In genomic region chr15:85718271-85718971, GRCh38 we compare ENCODE assay signal across 11 cellular contexts.
A peak's percentile ranks its signal among the peaks of the same experiment; 100 is the strongest.
DNase-seq lines count a peak whose midpoint lies in the region; ATAC-seq and TF ChIP-seq lines count a peak whose summit lies in the region.
"Had no signal": no experiment of that assay in that cellular context is flagged by ENCODE, and none has a peak within 500 bp of the region (broad histone marks: within the 10 kb centered on the region; RNA-seq: fewer than 3 reads in every experiment).

No MANE protein-coding gene starts in this region.

- H3K27me3 Mint-ChIP-seq in naive thymus-derived CD4-positive, alpha-beta T cell = no peaks in the 10 kb centered on the region

- H3K27me3 ChIP-seq in naive thymus-derived CD4-positive, alpha-beta T cell (ENCODE audit: control insufficient read depth in 2 of 2, insufficient read depth in 2 of 2, low read length in 2 of 2) = no peaks in the 10 kb centered on the region
- H3K27me3 ChIP-seq in upper lobe of right lung = no peaks in the 10 kb centered on the region

- no peaks in the 10 kb centered on the region for H3K9me3 Mint-ChIP-seq in naive thymus-derived CD4-positive, alpha-beta T cell

- CTCF ChIA-PET in naive thymus-derived CD4-positive, alpha-beta T cell (lab: Charles Lee) = interaction anchor here (0.6 kb wide), 1 partner anchor 10 kb away, joined by 3 read pairs; no protein-coding TSS in a partner anchor

- H3K27ac Mint-ChIP-seq in naive thymus-derived CD4-positive, alpha-beta T cell = peak overlapping the region in 7 of 9 donors; percentile 53 to 93 (median 73)

- no peaks in the 10 kb centered on the region for H3K9me3 ChIP-seq in naive thymus-derived CD4-positive, alpha-beta T cell (ENCODE audit: control insufficient read depth in 2 of 3, low read length in 3 of 3)
- no peaks in the 10 kb centered on the region for H3K9me3 ChIP-seq in upper lobe of right lung

- peak; percentile 64 for ATAC-seq in GM18517 (IDR thresholded peaks at IDR 0.05; ENCODE audit: unreplicated experiment)
- peak; percentile 77 for ATAC-seq in GM21360 (IDR thresholded peaks at IDR 0.05; ENCODE audit: unreplicated experiment)
- peak; percentile 47 for ATAC-seq in HG03108 (IDR thresholded peaks at IDR 0.05; ENCODE audit: unreplicated experiment)
- no peak for ATAC-seq in naive thymus-derived CD4-positive, alpha-beta T cell
- ATAC-seq in upper lobe of right lung = no peak

- peaks cover 53 to 83% (median 60%) of the 10 kb centered on the region in 3 experiments for H3K36me3 ChIP-seq in naive thymus-derived CD4-positive, alpha-beta T cell (ENCODE audit: control insufficient read depth in 2 of 3, insufficient read depth in 3 of 3, low read length in 3 of 3)
- peaks cover 100% of the 10 kb centered on the region for H3K36me3 ChIP-seq in upper lobe of right lung

- POLR2A ChIA-PET in naive thymus-derived CD4-positive, alpha-beta T cell (lab: Charles Lee) = no interaction called here

- H3K4me1 ChIP-seq in naive thymus-derived CD4-positive, alpha-beta T cell (ENCODE audit: control insufficient read depth in 2 of 2, insufficient read depth in 2 of 2, low read length in 2 of 2) = peaks cover 0 to 2% of the 10 kb centered on the region in 2 donors
- no peaks in the 10 kb centered on the region for H3K4me1 ChIP-seq in upper lobe of right lung

- H3K36me3 Mint-ChIP-seq in naive thymus-derived CD4-positive, alpha-beta T cell = peaks cover 20 to 73% (median 48%) of the 10 kb centered on the region in 5 donors

- no peak overlapping the region for H3K4me3 Mint-ChIP-seq in naive thymus-derived CD4-positive, alpha-beta T cell

- peaks cover 18 to 60% (median 45%) of the 10 kb centered on the region in 7 donors for H3K4me1 Mint-ChIP-seq in naive thymus-derived CD4-positive, alpha-beta T cell

- no peak for DNase-seq in naive thymus-derived CD4-positive, alpha-beta T cell
- no peak for DNase-seq in SKM-1 (lab: John Stamatoyannopoulos, UW; ENCODE audit: unreplicated experiment)
- no peak for DNase-seq in upper lobe of right lung
- DNase-seq in SHP77 (lab: John Stamatoyannopoulos, UW) = no peak
- DNase-seq: activated CD4-positive, CD25-positive, alpha-beta regulatory T cell; DMS53; effector CD8-positive, alpha-beta T cell; RPMI8226 had no signal

- no peak overlapping the region for H3K27ac ChIP-seq in naive thymus-derived CD4-positive, alpha-beta T cell (ENCODE audit: low read depth, low read length)
- H3K27ac ChIP-seq in upper lobe of right lung = no peak overlapping the region

- H3K4me3 ChIP-seq in naive thymus-derived CD4-positive, alpha-beta T cell (ENCODE audit: low read length) = no peak overlapping the region
- H3K4me3 ChIP-seq in upper lobe of right lung = no peak overlapping the region

- intact Hi-C loops in naive thymus-derived CD4-positive, alpha-beta T cell (cut with micrococcal nuclease) = no loop called here
- intact Hi-C loops in upper lobe of right lung (cut with DNase I) = no loop called here

- TF ChIP-seq CTCF in upper lobe of right lung (IDR thresholded peaks at IDR 0.05) = no peak

Comparison
In these comparisons a context has a peak if more than half of its experiments do, and no peak if none do; other contexts are left out.
1. ATAC-seq: peak in GM18517 (single experiment), GM21360 (single experiment) and HG03108 (single experiment); none in naive thymus-derived CD4-positive, alpha-beta T cell (single experiment) and upper lobe of right lung (single experiment).